Comparison of ENCODE assay signal across 19 cellular contexts in the genomic region with DNA sequence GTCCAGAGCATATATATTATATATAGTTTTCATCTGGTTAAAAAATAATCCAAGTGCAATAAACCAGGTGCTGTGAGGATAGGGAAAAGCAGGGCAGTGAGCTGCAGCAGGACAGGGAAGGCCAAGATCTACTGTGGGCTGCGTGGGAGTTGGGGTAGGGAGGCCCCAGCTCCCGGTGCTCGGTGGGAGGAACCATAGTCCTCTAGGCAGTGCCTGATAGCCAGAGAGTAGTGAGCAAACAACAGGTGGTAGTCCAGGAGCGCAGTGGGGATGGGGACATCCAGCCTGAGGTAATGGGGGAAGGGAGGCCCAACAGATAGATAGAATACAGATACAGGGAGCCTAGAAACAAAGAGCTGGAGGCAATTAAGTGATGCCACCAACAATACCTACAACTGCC. TPM values are rescaled to one million over a fixed set of nuclear protein-coding genes. Genes with fewer than 3 reads are reported as not detected.
DNase-seq lines count a peak whose midpoint lies in the region; ATAC-seq, FAIRE-seq and TF ChIP-seq lines count a peak whose summit lies in the region.
"Had no signal": no experiment of that assay in that cellular context is flagged by ENCODE, and none has a peak within 500 bp of the region (broad histone marks: within the 10 kb centered on the region; RNA-seq: fewer than 3 reads in every experiment).

No MANE protein-coding gene starts in this region.

- H3K23ac ChIP-seq in neuronal stem cell (ENCODE audit: low read depth, low read length, poor library complexity): no peak overlapping the region

- H3K4me2 ChIP-seq in K562 (ENCODE audit: insufficient read depth, low read length) (peak overlapping the region; percentile 70), neuronal stem cell (ENCODE audit: insufficient read depth, low read length, poor library complexity, severe bottlenecking) (no peak overlapping the region)
- H3K4me2 ChIP-seq: BLaER1 had no signal

- no TSS peak for BruUV-seq in K562 (replicated peaks; lab: Mats Ljungman, UMichigan)

- H3K9me3 Mint-ChIP-seq in activated T-helper 1 cell treated with anti-CD3 and anti-CD28 coated beads, Interleukin-12 subunit alpha, Interleukin-12 subunit beta, Interleukin-2, Interleukin-4 antibody, amounts not matched to agents 30 ng/mL and 10 ng/mL and 1 ng/mL, durations not matched to agents 14 hours and 24 hours and 36 hours: no peaks in the 10 kb centered on the region
- H3K9me3 Mint-ChIP-seq: activated CD4-positive, alpha-beta T cell treated with anti-CD3 and anti-CD28 coated beads, Interleukin-2, amount 10 ng/mL, durations not matched to agents 24 days and 14 days; activated naive CD4-positive, alpha-beta T cell treated with anti-CD3 and anti-CD28 coated beads, Interleukin-2, amount 50 U/mL, for 72 hours; activated T-cell treated with anti-CD3 and anti-CD28 coated beads, Interleukin-2, amount 50 U/mL, for 24 hours had no signal

- POLR2A ChIA-PET in K562 (lab: Yijun Ruan, JAX): interaction anchor here (0.6 to 2.3 kb wide), 4 partner anchors 11 to 251 kb away, joined by 3 to 9 read pairs (median 3); no protein-coding TSS in a partner anchor

- ATAC-seq in K562: peak; percentile 12
- no peak for ATAC-seq in GM21423 (IDR thresholded peaks at IDR 0.05; ENCODE audit: unreplicated experiment)
- ATAC-seq: activated naive CD4-positive, alpha-beta T cell treated with anti-CD3 and anti-CD28 coated beads, Interleukin-2, amount 50 U/mL, for 72 hours; esophagus mucosa; PC-3 had no signal

- no peak overlapping the region for H3K14ac ChIP-seq in neuronal stem cell (ENCODE audit: low read length)

- H3K4me1 ChIP-seq in K562 (replicated peaks in 1 of 2; ENCODE audit: control insufficient read depth in 2 of 2, insufficient read depth in 2 of 2, low read length in 2 of 2): peaks cover 27 to 31% of the 10 kb centered on the region in 2 experiments
- H3K4me1 ChIP-seq in neuronal stem cell (ENCODE audit: control insufficient read depth in 2 of 2, insufficient read depth in 1 of 2, low read depth in 1 of 2, low read length in 2 of 2): peaks cover 8 to 11% of the 10 kb centered on the region in 2 donors

- in situ Hi-C loops in KBM-7 (cut with MboI; ENCODE audit: low pct_unique_long_range_greater_than_20kb, low sequenced_read_pairs) (no loop called here), K562 (cut with MboI) (no loop called here)

- H2AFZ ChIP-seq in K562 (ENCODE audit: low read depth, low read length): peak overlapping the region; percentile 76; the same call in 1 of the 2 replicates
- no peak overlapping the region for H2AFZ ChIP-seq in neuronal stem cell (ENCODE audit: low read length)

- H3K9me3 ChIP-seq in K562 (replicated peaks; ENCODE audit: control insufficient read depth, insufficient read depth, low read depth, low read length): no peaks in the 10 kb centered on the region
- peaks cover 0 to 11% of the 10 kb centered on the region in 2 donors for H3K9me3 ChIP-seq in neuronal stem cell (replicated peaks in 1 of 2; ENCODE audit: control insufficient read depth in 2 of 2, insufficient read depth in 1 of 2, low read depth in 1 of 2, low read length in 2 of 2)
- H3K9me3 ChIP-seq: BLaER1, SJSA1, thoracic aorta had no signal

- no peaks in the 10 kb centered on the region for H3K9me1 ChIP-seq in K562 (ENCODE audit: control insufficient read depth, insufficient read depth, low read length)

- H4K91ac ChIP-seq in neuronal stem cell (ENCODE audit: low read depth, low read length, poor library complexity): no peak overlapping the region

- no peaks in the 10 kb centered on the region for H3K36me3 ChIP-seq in H7 (replicated peaks; ENCODE audit: control insufficient read depth, insufficient read depth, low read length)
- no peaks in the 10 kb centered on the region for H3K36me3 ChIP-seq in K562 (ENCODE audit: control insufficient read depth, insufficient read depth, low read length)
- H3K36me3 ChIP-seq in neuronal stem cell (replicated peaks in 1 of 2; ENCODE audit: control insufficient read depth in 2 of 2, insufficient read depth in 2 of 2, low read length in 2 of 2): peaks cover 2 to 15% of the 10 kb centered on the region in 2 donors
- H3K36me3 ChIP-seq: BLaER1, thoracic aorta had no signal

- no peak overlapping the region for H2BK5ac ChIP-seq in neuronal stem cell (ENCODE audit: low read length)

- H3K27ac ChIP-seq in K562 (ENCODE audit: extremely low read depth, low read depth, low read length) (peak overlapping the region; percentile 77), neuronal stem cell (replicated peaks; ENCODE audit: low read length) (peak overlapping the region; percentile 25)
- H3K27ac ChIP-seq: BLaER1, SJSA1 had no signal

- no peak overlapping the region for H2BK120ac ChIP-seq in neuronal stem cell (ENCODE audit: low read depth, low read length)

- CTCF ChIA-PET in K562 (lab: Yijun Ruan, JAX; ENCODE audit: low intra/inter-chr PET ratio): no interaction called here

- H3K27me3 ChIP-seq in H7 (ENCODE audit: control insufficient read depth, insufficient read depth, low read length) (no peaks in the 10 kb centered on the region), K562 (ENCODE audit: control insufficient read depth in 2 of 2, insufficient read depth in 2 of 2, low read length in 2 of 2) (no peaks in the 10 kb centered on the region), neuronal stem cell (ENCODE audit: control insufficient read depth in 3 of 3, insufficient read depth in 3 of 3, low read depth in 1 of 3, low read length in 3 of 3) (no peaks in the 10 kb centered on the region)
- H3K27me3 ChIP-seq: SJSA1 had no signal

- H3K4me1 Mint-ChIP-seq in activated T-helper 1 cell treated with anti-CD3 and anti-CD28 coated beads, Interleukin-12 subunit alpha, Interleukin-12 subunit beta, Interleukin-2, Interleukin-4 antibody, amounts not matched to agents 30 ng/mL and 10 ng/mL and 1 ng/mL, durations not matched to agents 14 hours and 24 hours and 36 hours (ENCODE audit: low read depth): peaks cover 28% of the 10 kb centered on the region

- no peak overlapping the region for H3K27ac Mint-ChIP-seq in activated T-helper 1 cell treated with anti-CD3 and anti-CD28 coated beads, Interleukin-12 subunit alpha, Interleukin-12 subunit beta, Interleukin-2, Interleukin-4 antibody, amounts not matched to agents 30 ng/mL and 10 ng/mL and 1 ng/mL, durations not matched to agents 14 hours and 24 hours and 36 hours
- H3K27ac Mint-ChIP-seq: activated CD4-positive, alpha-beta T cell treated with anti-CD3 and anti-CD28 coated beads, Interleukin-2, amount 10 ng/mL, durations not matched to agents 24 days and 14 days; activated naive CD4-positive, alpha-beta T cell treated with anti-CD3 and anti-CD28 coated beads, Interleukin-2, amount 50 U/mL, for 72 hours; activated T-cell treated with anti-CD3 and anti-CD28 coated beads, Interleukin-2, amount 50 U/mL, for 24 hours had no signal

- no peak overlapping the region for H2BK15ac ChIP-seq in neuronal stem cell (ENCODE audit: low read length)

- peak; percentile 39 for DNase-seq in H7
- peak; percentile 46 for DNase-seq in KBM-7
- peak; percentile 67 to 85 (median 79) for DNase-seq in K562 (ENCODE audit: extremely low read depth in 1 of 4, low spot score in 3 of 4)
- no peak for DNase-seq in neuronal stem cell (ENCODE audit: low spot score)
- no peak for DNase-seq in AG08396 (ENCODE audit: low spot score)
- no peak for DNase-seq in activated T-helper 1 cell treated with anti-CD3 and anti-CD28 coated beads, Interleukin-12 subunit alpha, Interleukin-12 subunit beta, Interleukin-2, Interleukin-4 antibody, amounts not matched to agents 30 ng/mL and 10 ng/mL and 1 ng/mL, durations not matched to agents 14 hours and 24 hours and 36 hours (ENCODE audit: low spot score)
- DNase-seq: activated CD4-positive, alpha-beta T cell treated with anti-CD3 and anti-CD28 coated beads, Interleukin-2, amount 10 ng/mL, durations not matched to agents 24 days and 14 days; activated T-cell treated with anti-CD3 and anti-CD28 coated beads, Interleukin-2, amount 50 U/mL, for 24 hours; islet precursor cell; midbrain; NCI-H1048; NCI-H524; PC-3 had no signal

- TF ChIP-seq RAD21 in K562 (CRISPR knock-in tag; conservative IDR thresholded peaks at IDR 0.05 in 1 of 2, IDR thresholded peaks at IDR 0.05 in 1 of 2): no peak

- peak; percentile 30; the same call in 1 of the 2 replicates for TF ChIP-seq EP300 in K562 (IDR thresholded peaks at IDR 0.05; ENCODE audit: low read length)

- peaks cover 18% of the 10 kb centered on the region for H3K27me3 Mint-ChIP-seq in activated T-helper 1 cell treated with anti-CD3 and anti-CD28 coated beads, Interleukin-12 subunit alpha, Interleukin-12 subunit beta, Interleukin-2, Interleukin-4 antibody, amounts not matched to agents 30 ng/mL and 10 ng/mL and 1 ng/mL, durations not matched to agents 14 hours and 24 hours and 36 hours (ENCODE audit: insufficient read depth)

- no peak for TF ChIP-seq POLR2A in K562 (conservative IDR thresholded peaks at IDR 0.05)

- H3K79me2 ChIP-seq in K562 (ENCODE audit: control insufficient read depth, insufficient read depth, low read length): peaks cover 25% of the 10 kb centered on the region

- no peak overlapping the region for H3K4me3 Mint-ChIP-seq in activated T-helper 1 cell treated with anti-CD3 and anti-CD28 coated beads, Interleukin-12 subunit alpha, Interleukin-12 subunit beta, Interleukin-2, Interleukin-4 antibody, amounts not matched to agents 30 ng/mL and 10 ng/mL and 1 ng/mL, durations not matched to agents 14 hours and 24 hours and 36 hours
- H3K4me3 Mint-ChIP-seq: activated CD4-positive, alpha-beta T cell treated with anti-CD3 and anti-CD28 coated beads, Interleukin-2, amount 10 ng/mL, durations not matched to agents 24 days and 14 days; activated T-cell treated with anti-CD3 and anti-CD28 coated beads, Interleukin-2, amount 50 U/mL, for 24 hours had no signal

- no peaks in the 10 kb centered on the region for H4K20me1 ChIP-seq in K562 (replicated peaks; ENCODE audit: control insufficient read depth, insufficient read depth, low read length)

- no peak overlapping the region for H3K4ac ChIP-seq in neuronal stem cell (ENCODE audit: low read length)

- FAIRE-seq in K562 (lab: Jason Lieb, UNC): peak; percentile 89

- H2AK5ac ChIP-seq in neuronal stem cell (ENCODE audit: low read depth, low read length): no peak overlapping the region

- no peak overlapping the region for H3K4me3 ChIP-seq in H7 (ENCODE audit: insufficient read depth, low read depth, low read length)
- no peak overlapping the region for H3K4me3 ChIP-seq in K562
- no peak overlapping the region for H3K4me3 ChIP-seq in neuronal stem cell (ENCODE audit: low read length in 2 of 2)
- H3K4me3 ChIP-seq: BLaER1, SJSA1, thoracic aorta had no signal

- H2BK12ac ChIP-seq in neuronal stem cell (ENCODE audit: low read length): no peak overlapping the region

- H3K36me3 Mint-ChIP-seq in activated T-helper 1 cell treated with anti-CD3 and anti-CD28 coated beads, Interleukin-12 subunit alpha, Interleukin-12 subunit beta, Interleukin-2, Interleukin-4 antibody, amounts not matched to agents 30 ng/mL and 10 ng/mL and 1 ng/mL, durations not matched to agents 14 hours and 24 hours and 36 hours (ENCODE audit: low read depth): no peaks in the 10 kb centered on the region

- WGBS in K562 (ENCODE audit: insufficient coverage, low coverage, missing lambda C conversion rate): 0% methylated on average over 3 of the region's 4 CpGs
- no CpG with 5 or more reads among the region's 4 CpGs for WGBS in neuronal stem cell (ENCODE audit: extremely low coverage in 2 of 2, insufficient read length in 2 of 2, insufficient replicate concordance in 1 of 2), 2 donors

- no peak overlapping the region for H4K8ac ChIP-seq in neuronal stem cell (ENCODE audit: low read depth, low read length)

- peak overlapping the region; percentile 51 to 56; a peak in 3 of 4 replicates for H3K9ac ChIP-seq in K562 (ENCODE audit: insufficient read depth in 1 of 2, low read depth in 2 of 2, low read length in 2 of 2)
- no peak overlapping the region for H3K9ac ChIP-seq in neuronal stem cell (ENCODE audit: low read depth, low read length, poor library complexity)
- H3K9ac ChIP-seq: BLaER1 had no signal

- no peak overlapping the region for H3K18ac ChIP-seq in neuronal stem cell (ENCODE audit: low read length)

- peaks cover 2% of the 10 kb centered on the region for H3K79me1 ChIP-seq in neuronal stem cell (ENCODE audit: low read depth, low read length)

- intact Hi-C loops in K562 (cut with micrococcal nuclease): loop anchor here (2.0 kb wide), 1 partner anchor 42 kb away; no protein-coding TSS in a partner anchor
- intact Hi-C loops in activated T-helper 1 cell treated with anti-CD3 and anti-CD28 coated beads, Interleukin-12 subunit alpha, Interleukin-12 subunit beta, Interleukin-2, Interleukin-4 antibody, amounts not matched to agents 30 ng/mL and 10 ng/mL and 1 ng/mL, durations not matched to agents 14 hours and 24 hours and 36 hours (cut with micrococcal nuclease): loop anchor here (10.0 kb wide), 1 partner anchor 752 kb away; the partner anchor contains the start of gene MINPP1

- TF ChIP-seq CTCF in K562 (IDR thresholded peaks at IDR 0.05 in 2 of 3, conservative IDR thresholded peaks at IDR 0.05 in 1 of 3; ENCODE audit: insufficient read depth in 2 of 3, low read depth in 1 of 3, low read length in 3 of 3): no peak

RNA-seq across cellular contexts. Expression of gene BMPR1A, which starts 4.1 kb away (rescaled TPM):
- total RNA-seq in H7 (2014; rRNA removed; shearing (Covaris generic)): 86.5 and 99.3 TPM in 2 replicates
- 13.1 and 30.9 TPM in 2 replicates for total RNA-seq in K562 (2011; cell fraction: chromatin; rRNA removed; ENCODE audit: low replicate concordance)
- total RNA-seq in K562 (2011; cell fraction: nucleolus; rRNA removed): 5.5 and 9.3 TPM in 2 replicates
- 16.1 and 21.3 TPM in 2 replicates for total RNA-seq in K562 (2011; cell fraction: nucleoplasm; rRNA removed)
- total RNA-seq in K562 (2014; rRNA removed) (6.8 and 7.0 TPM in 2 replicates), K562 (2014; rRNA removed; fragmentation: Illumina TruSeq; extraction: Trizol) (15.3 and 20.0 TPM in 2 replicates), K562 (2015; rRNA removed; fragmentation: Illumina TruSeq; extraction: Trizol) (16.7 and 17.5 TPM in 2 replicates), K562 (2021) (14.2 and 15.6 TPM in 2 replicates)
- polyA plus RNA-seq in K562 (2011; rRNA removed) (8.6 and 9.7 TPM in 2 replicates), K562 (2014; fragmentation: Illumina TruSeq; extraction: Trizol) (8.9 and 9.1 TPM in 2 replicates), K562 (2014; fragmentation: Nextera tagmentation; extraction: Ambion mirVana) (1 to 10 TPM; 1.6 to 1.9 TPM), K562 (2014; rRNA removed) (5.8 and 7.4 TPM in 2 replicates)
- 2.1 and 4.3 TPM in 2 replicates for polyA plus RNA-seq in K562 (2011; cell fraction: cytosol; rRNA removed)
- 3.5 and 5.3 TPM in 2 replicates for polyA plus RNA-seq in K562 (2011; cell fraction: nucleus; rRNA removed)
- 7.6 and 7.8 TPM in 2 replicates for polyA plus RNA-seq in K562 (2012)
- 34.1 and 45.2 TPM in 2 replicates for polyA minus RNA-seq in K562 (2011; rRNA and poly(A)+ RNA removed)
- 7.3 and 9.7 TPM in 2 replicates for polyA minus RNA-seq in K562 (2011; cell fraction: cytosol; rRNA and poly(A)+ RNA removed)
- polyA minus RNA-seq in K562 (2011; cell fraction: nucleus; rRNA and poly(A)+ RNA removed): 3.6 and 10.4 TPM in 2 replicates
- polyA plus RNA-seq in neuronal stem cell (2013, experiment 1 of 2): 24.6 TPM
- 25.2 TPM for polyA plus RNA-seq in neuronal stem cell (2013, experiment 2 of 2)
- 9.7 and 14.5 TPM in 2 replicates for total RNA-seq in activated T-helper 1 cell treated with anti-CD3 and anti-CD28 coated beads, Interleukin-12 subunit alpha, Interleukin-12 subunit beta, Interleukin-2, Interleukin-4 antibody, amounts not matched to agents 30 ng/mL and 10 ng/mL and 1 ng/mL, durations not matched to agents 14 hours and 24 hours and 36 hours

Comparison
In these comparisons a context has a peak if more than half of its experiments do, and no peak if none do; other contexts are left out.
1. DNase-seq: peak in H7 (single experiment), KBM-7 (single experiment) and K562 (4 of 4); none in neuronal stem cell (single experiment), AG08396 (single experiment) and activated T-helper 1 cell treated with anti-CD3 and anti-CD28 coated beads, Interleukin-12 subunit alpha, Interleukin-12 subunit beta, Interleukin-2, Interleukin-4 antibody, amounts not matched to agents 30 ng/mL and 10 ng/mL and 1 ng/mL, durations not matched to agents 14 hours and 24 hours and 36 hours (single experiment).